ENCODE assay signal across 31 cellular contexts in genomic region chr15:77615472-77615871, GRCh38.
"Had no signal": no experiment of that assay in that cellular context is flagged by ENCODE, and none has a peak within 500 bp of the region (broad histone marks: within the 10 kb centered on the region; RNA-seq: fewer than 3 reads in every experiment).

No MANE protein-coding gene starts in this region.

- H3K4me1 ChIP-seq: ascending aorta had no signal

- H3K36me3 ChIP-seq: ascending aorta, cardiac muscle cell had no signal

- H3K27me3 ChIP-seq: ascending aorta, cardiac muscle cell had no signal

- H3K27ac ChIP-seq: ascending aorta, VCaP had no signal

- DNase-seq: activated CD4-positive, alpha-beta memory T cell treated with anti-CD3 and anti-CD28 coated beads, Interleukin-2, amount 10 ng/mL, durations not matched to agents 7 days and 5 days; activated CD4-positive, alpha-beta T cell treated with anti-CD3 and anti-CD28 coated beads for 1 hour; activated CD4-positive, alpha-beta T cell treated with anti-CD3 and anti-CD28 coated beads for 36 hours; activated CD4-positive, alpha-beta T cell treated with anti-CD3 and anti-CD28 coated beads for 48 hours; activated CD4-positive, alpha-beta T cell treated with anti-CD3 and anti-CD28 coated beads, Interleukin-2, amount 10 ng/mL, durations not matched to agents 7 days and 5 days; activated CD4-positive, alpha-beta T cell treated with anti-CD3 and anti-CD28 coated beads, Interleukin-2, amount 50 U/mL, for 48 hours; activated CD4-positive, CD25-positive, alpha-beta regulatory T cell; activated CD8-positive, alpha-beta memory T cell treated with anti-CD3 and anti-CD28 coated beads for 24 hours; activated CD8-positive, alpha-beta memory T cell treated with anti-CD3 and anti-CD28 coated beads, Interleukin-2, amount 10 ng/mL, durations not matched to agents 7 days and 5 days; activated CD8-positive, alpha-beta memory T cell treated with anti-CD3 and anti-CD28 coated beads, Interleukin-2, amount 50 U/mL, for 48 hours; activated CD8-positive, alpha-beta T cell treated with anti-CD3 and anti-CD28 coated beads, Interleukin-2, amount 10 ng/mL, durations not matched to agents 7 days and 5 days; activated effector memory CD4-positive, alpha-beta T cell treated with Interleukin-2 at 50 U/mL for 16 hours; activated gamma-delta T cell; activated naive CD4-positive, alpha-beta T cell treated with anti-CD3 and anti-CD28 coated beads, Interleukin-2, amount 10 ng/mL, durations not matched to agents 7 days and 5 days; activated naive CD4-positive, alpha-beta T cell treated with Interleukin-2 at 50 U/mL for 16 hours; activated naive CD8-positive, alpha-beta T cell treated with anti-CD3 and anti-CD28 coated beads, Interleukin-2, amount 10 ng/mL, durations not matched to agents 7 days and 5 days; activated naive CD8-positive, alpha-beta T cell treated with anti-CD3 and anti-CD28 coated beads, Interleukin-2, amount 50 U/mL, for 24 hours; activated T-cell treated with anti-CD3 and anti-CD28 coated beads, Interleukin-2, amount 50 U/mL, for 24 hours; activated T-cell treated with anti-CD3 and anti-CD28 coated beads, Interleukin-2, amount 50 U/mL, for 48 hours; amygdala; anterior cingulate cortex; caudate nucleus; cerebellar nuclear complex; T-helper 1 cell; T-helper 2 cell; T-helper 9 cell had no signal

- FAIRE-seq: bronchial epithelial cell, TTC549 had no signal

- H3K9me3 ChIP-seq: ascending aorta had no signal

- H3K4me3 ChIP-seq: ascending aorta, cardiac muscle cell had no signal
